8 cellular contexts compared by ENCODE assay signal in genomic region chr13:66660013-66660804, GRCh38.
DNase-seq lines count a peak whose midpoint lies in the region; ATAC-seq and TF ChIP-seq lines count a peak whose summit lies in the region.

No MANE protein-coding gene starts in this region.

- DNase-seq in OCI-M1 (lab: John Stamatoyannopoulos, UW) (peak; percentile 6), kidney tubule cell (ENCODE audit: low spot score) (peak; percentile 83), coronary artery (ENCODE audit: low spot score) (no peak), NCI-H2029 (lab: John Stamatoyannopoulos, UW) (no peak), NCI-H2196 (lab: John Stamatoyannopoulos, UW; ENCODE audit: unreplicated experiment) (no peak), posterior cingulate gyrus (no peak)

- no peaks in the 10 kb centered on the region for H3K36me3 ChIP-seq in HEK293 (ENCODE audit: control insufficient read depth in 2 of 2, insufficient read depth in 1 of 2, low read length in 2 of 2)

- no peak overlapping the region for H3K4me3 ChIP-seq in HEK293 (ENCODE audit: low read depth, low read length)
- H3K4me3 ChIP-seq in coronary artery = no peak overlapping the region

- ATAC-seq in GM18519 (IDR thresholded peaks at IDR 0.05; ENCODE audit: low FRiP score, unreplicated experiment) = peak; percentile 93

- H3K27ac ChIP-seq in HEK293 (ENCODE audit: extremely low read depth, low read depth, low read length) (no peak overlapping the region), coronary artery (no peak overlapping the region)

- POLR2A ChIA-PET in HEK293 (lab: Yijun Ruan, JAX) = no interaction called here

- CTCF ChIA-PET in HEK293 (lab: Yijun Ruan, JAX) = interaction anchor here (0.7 kb wide), 1 partner anchor 1078 kb away, joined by 7 read pairs; no protein-coding TSS in a partner anchor

- no peaks in the 10 kb centered on the region for H3K9me3 ChIP-seq in HEK293 (ENCODE audit: control insufficient read depth, insufficient read depth, low read depth, low read length)

- no peaks in the 10 kb centered on the region for H3K4me1 ChIP-seq in HEK293 (ENCODE audit: control insufficient read depth, insufficient read depth, low read length)

- TF ChIP-seq CTCF in HEK293 (tag by site-specific recombination; IDR thresholded peaks at IDR 0.05) = no peak
- no peak for TF ChIP-seq CTCF in coronary artery (IDR thresholded peaks at IDR 0.05)

- intact Hi-C loops in posterior cingulate gyrus (cut with DNase I) = no loop called here

TF ChIP-seq in HEK293, 187 proteins besides CTCF, POLR2A, EP300 and RAD21:
- TF ChIP-seq ZNF629 (tag by site-specific recombination; IDR thresholded peaks at IDR 0.05) = peak; percentile 27; the same call in 1 of the 2 replicates
- TF ChIP-seq PRDM1 (tag by site-specific recombination; IDR thresholded peaks at IDR 0.05) = peak; percentile 32; the same call in 1 of the 2 replicates
- peak; percentile 95 for TF ChIP-seq ZNF10 (tag by site-specific recombination; IDR thresholded peaks at IDR 0.05)
- TF ChIP-seq ZNF391 (tag by site-specific recombination; IDR thresholded peaks at IDR 0.05; ENCODE audit: borderline replicate concordance, low read depth) = no peak
- peak; percentile 17; the same call in 1 of the 2 replicates for TF ChIP-seq ZNF639 (tag by site-specific recombination; IDR thresholded peaks at IDR 0.05)
TF ChIP-seq in HEK293: peak in this region for 4.

Comparison
In these comparisons a context has a peak if more than half of its experiments do, and no peak if none do; other contexts are left out.
1. DNase-seq: peak in OCI-M1 (single experiment) and kidney tubule cell (single experiment); none in coronary artery (single experiment), NCI-H2029 (single experiment), NCI-H2196 (single experiment) and posterior cingulate gyrus (0 of 10).